In genomic region chr9:69809304-69809863, GRCh38 we compare ENCODE assay signal across 9 cellular contexts. TPM values are rescaled to one million over a fixed set of nuclear protein-coding genes. Genes with fewer than 3 reads are reported as not detected.
DNase-seq lines count a peak whose midpoint lies in the region; ATAC-seq, FAIRE-seq and TF ChIP-seq lines count a peak whose summit lies in the region.
"Had no signal": no experiment of that assay in that cellular context is flagged by ENCODE, and none has a peak within 500 bp of the region (broad histone marks: within the 10 kb centered on the region; RNA-seq: fewer than 3 reads in every experiment).

No MANE protein-coding gene starts in this region.

- WGBS in GM23248 (ENCODE audit: low coverage in 1 of 2, low lambda C conversion rate in 2 of 2, missing lambda C conversion rate in 2 of 2), 2 experiments: 56 to 58% methylated on average over 8 of the region's 8 CpGs

- H3K9me2 ChIP-seq in GM23248 (ENCODE audit: insufficient read depth): no peaks in the 10 kb centered on the region

- H3K36me3 ChIP-seq in BE2C (no peaks in the 10 kb centered on the region), GM23248 (ENCODE audit: low read depth) (no peaks in the 10 kb centered on the region)

- no peak overlapping the region for H3K27ac ChIP-seq in GM23248

- H3K79me2 ChIP-seq in GM23248 (ENCODE audit: insufficient read depth): no peaks in the 10 kb centered on the region

- no peaks in the 10 kb centered on the region for H3F3A ChIP-seq in GM23248 (ENCODE audit: insufficient read depth)

- H4K20me1 ChIP-seq in GM23248 (ENCODE audit: insufficient read depth): no peaks in the 10 kb centered on the region

- peak; percentile 23 for DNase-seq in BE2C
- DNase-seq in GM23248: peak; percentile 51
- DNase-seq in UCSD-AML1 (lab: John Stamatoyannopoulos, UW; ENCODE audit: unreplicated experiment): peak; percentile 16
- DNase-seq in foreskin fibroblast: peak; percentile 14 to 59
- no peak for DNase-seq in NCI-H146 treated with DMSO at 0.1 percent for 48 hours (lab: John Stamatoyannopoulos, UW; ENCODE audit: unreplicated experiment)
- DNase-seq in urothelium cell line (ENCODE audit: low spot score): no peak
- no peak for DNase-seq in ureter (ENCODE audit: low spot score)

- H3K9ac ChIP-seq in GM23248: no peak overlapping the region

- in situ Hi-C loops in GM23248 (cut with MboI): no loop called here

- peaks cover 11% of the 10 kb centered on the region for H3K4me1 ChIP-seq in BE2C
- H3K4me1 ChIP-seq in GM23248 (ENCODE audit: insufficient read depth): no peaks in the 10 kb centered on the region

- H3K9me3 ChIP-seq in BE2C (no peaks in the 10 kb centered on the region), GM23248 (ENCODE audit: low read depth) (no peaks in the 10 kb centered on the region)

- H3K4me2 ChIP-seq in GM23248 (ENCODE audit: unreplicated experiment): no peak overlapping the region

- no peak overlapping the region for H2AFZ ChIP-seq in GM23248

- H3K4me3 ChIP-seq in BE2C (ENCODE audit: low read depth, low read length): no peak overlapping the region
- no peak overlapping the region for H3K4me3 ChIP-seq in GM23248
- H3K4me3 ChIP-seq in foreskin fibroblast (ENCODE audit: low read depth in 1 of 2, low read length in 2 of 2): no peak overlapping the region

- peak; percentile 40 for TF ChIP-seq CTCF in BE2C (IDR thresholded peaks at IDR 0.05; ENCODE audit: low read depth, low read length)
- TF ChIP-seq CTCF in foreskin fibroblast (IDR thresholded peaks at IDR 0.05; ENCODE audit: low read depth, low read length): peak; percentile 35

- FAIRE-seq in urothelium cell line (lab: Jason Lieb, UNC): no peak

- no peaks in the 10 kb centered on the region for H3K27me3 ChIP-seq in BE2C
- no peaks in the 10 kb centered on the region for H3K27me3 ChIP-seq in GM23248 (replicated peaks; ENCODE audit: insufficient read depth)

- no peak for ATAC-seq in GM19351 (IDR thresholded peaks at IDR 0.05; ENCODE audit: unreplicated experiment)

RNA-seq across cellular contexts. Expression of gene CFAP95, which starts 11.2 kb away (rescaled TPM):
- not detected for polyA plus RNA-seq in BE2C (2012; ENCODE audit: insufficient read depth, insufficient read length, low read depth)
- total RNA-seq in GM23248 (2014; rRNA removed; shearing (Covaris generic)): not detected in 2 replicates
- polyA plus RNA-seq in GM23248 (2016; fragmentation: Nextera tagmentation; extraction: Ambion mirVana): 0.39 TPM in 1 of 2 replicates, not detected in the other
- total RNA-seq in ureter: not detected
- polyA plus RNA-seq: esophagus had no signal

RNA-seq across cellular contexts. Expression of gene PTAR1, which starts 49.6 kb away (rescaled TPM):
- 20.8 TPM for polyA plus RNA-seq in BE2C (2012; ENCODE audit: insufficient read depth, insufficient read length, low read depth)
- 48.4 and 57.9 TPM in 2 replicates for total RNA-seq in GM23248 (2014; rRNA removed; shearing (Covaris generic))
- 10.8 and 11.0 TPM in 2 replicates for polyA plus RNA-seq in GM23248 (2016; fragmentation: Nextera tagmentation; extraction: Ambion mirVana)
- total RNA-seq in ureter: 66.9 TPM

Comparison
In these comparisons a context has a peak if more than half of its experiments do, and no peak if none do; other contexts are left out.
1. DNase-seq: peak in BE2C (single experiment), GM23248 (single experiment), UCSD-AML1 (single experiment) and foreskin fibroblast (2 of 2); none in NCI-H146 treated with DMSO at 0.1 percent for 48 hours (single experiment), urothelium cell line (single experiment) and ureter (single experiment).